8 cellular contexts compared by ENCODE assay signal in genomic region chrX:38664285-38664684, GRCh38.
DNase-seq lines count a peak whose midpoint lies in the region; ATAC-seq and TF ChIP-seq lines count a peak whose summit lies in the region.

No MANE protein-coding gene starts in this region.

- no peak for ATAC-seq in effector memory CD8-positive, alpha-beta T cell (replicated peaks)

- H3K4me3 Mint-ChIP-seq in MCF 10A (ENCODE audit: unreplicated experiment): no peak overlapping the region
- no peak overlapping the region for H3K4me3 Mint-ChIP-seq in effector memory CD8-positive, alpha-beta T cell

- peak; percentile 62 for TF ChIP-seq CTCF in MCF 10A (IDR thresholded peaks at IDR 0.05; ENCODE audit: unreplicated experiment)

- CTCF ChIA-PET in MCF 10A (lab: Yijun Ruan, JAX): interaction anchor here (0.5 to 3.4 kb wide), 26 partner anchors 9 to 1255 kb away, joined by 3 to 30 read pairs (median 4); no protein-coding TSS in a partner anchor

- H3K27me3 Mint-ChIP-seq in MCF 10A (ENCODE audit: insufficient read depth, unreplicated experiment): peaks cover 37% of the 10 kb centered on the region
- H3K27me3 Mint-ChIP-seq in effector memory CD8-positive, alpha-beta T cell: peaks cover 6 to 9% of the 10 kb centered on the region in 2 donors

- POLR2A ChIA-PET in MCF 10A (lab: Yijun Ruan, JAX): no interaction called here

- no TSS peak for BruUV-seq in MCF 10A (replicated peaks; lab: Mats Ljungman, UMichigan)

- no peaks in the 10 kb centered on the region for H3K36me3 Mint-ChIP-seq in MCF 10A (ENCODE audit: insufficient read depth, unreplicated experiment)
- H3K36me3 Mint-ChIP-seq in effector memory CD8-positive, alpha-beta T cell (ENCODE audit: insufficient read depth): no peaks in the 10 kb centered on the region

- DNase-seq in stimulated activated CD4-positive, alpha-beta T cell treated with anti-CD3 and anti-CD28 coated beads, Interleukin-15, amount 100 ng/mL, for 24 hours: peak; percentile 2
- DNase-seq in stimulated activated CD4-positive, alpha-beta T cell treated with anti-CD3 and anti-CD28 coated beads, Interleukin-4, amount 100 ng/mL, for 1 hour: no peak
- peak; percentile 2 for DNase-seq in NCI-H2029 (lab: John Stamatoyannopoulos, UW)
- DNase-seq in MCF 10A (ENCODE audit: unreplicated experiment): peak; percentile 64
- peak; percentile 59 for DNase-seq in midbrain (lab: John Stamatoyannopoulos, UW)
- DNase-seq in stimulated activated CD4-positive, alpha-beta T cell treated with anti-CD3 and anti-CD28 coated beads, Interleukin-2, amount 100 ng/mL, for 24 hours: no peak
- DNase-seq in activated CD8-positive, alpha-beta memory T cell treated with anti-CD3 and anti-CD28 coated beads for 24 hours: no peak
- no peak for DNase-seq in effector memory CD8-positive, alpha-beta T cell

- intact Hi-C loops in MCF 10A (cut with micrococcal nuclease): loop anchor here (2.0 to 5.0 kb wide), 3 partner anchors 91 to 483 kb away; no protein-coding TSS in a partner anchor

- no peak overlapping the region for H3K27ac Mint-ChIP-seq in MCF 10A (ENCODE audit: low read depth, unreplicated experiment)
- H3K27ac Mint-ChIP-seq in effector memory CD8-positive, alpha-beta T cell: no peak overlapping the region

- no peaks in the 10 kb centered on the region for H3K9me3 Mint-ChIP-seq in MCF 10A (ENCODE audit: unreplicated experiment)
- no peaks in the 10 kb centered on the region for H3K9me3 Mint-ChIP-seq in effector memory CD8-positive, alpha-beta T cell

- H3K4me1 Mint-ChIP-seq in MCF 10A (ENCODE audit: insufficient read depth, unreplicated experiment): no peaks in the 10 kb centered on the region
- no peaks in the 10 kb centered on the region for H3K4me1 Mint-ChIP-seq in effector memory CD8-positive, alpha-beta T cell (ENCODE audit: low read depth in 2 of 2)

Comparison
In these comparisons a context has a peak if more than half of its experiments do, and no peak if none do; other contexts are left out.
1. DNase-seq: peak in stimulated activated CD4-positive, alpha-beta T cell treated with anti-CD3 and anti-CD28 coated beads, Interleukin-15, amount 100 ng/mL, for 24 hours (single experiment), NCI-H2029 (single experiment), MCF 10A (single experiment) and midbrain (single experiment); none in stimulated activated CD4-positive, alpha-beta T cell treated with anti-CD3 and anti-CD28 coated beads, Interleukin-4, amount 100 ng/mL, for 1 hour (single experiment), stimulated activated CD4-positive, alpha-beta T cell treated with anti-CD3 and anti-CD28 coated beads, Interleukin-2, amount 100 ng/mL, for 24 hours (0 of 2), activated CD8-positive, alpha-beta memory T cell treated with anti-CD3 and anti-CD28 coated beads for 24 hours (single experiment) and effector memory CD8-positive, alpha-beta T cell (0 of 3).